ENCODE assay signal across 8 cellular contexts in the genomic region with DNA sequence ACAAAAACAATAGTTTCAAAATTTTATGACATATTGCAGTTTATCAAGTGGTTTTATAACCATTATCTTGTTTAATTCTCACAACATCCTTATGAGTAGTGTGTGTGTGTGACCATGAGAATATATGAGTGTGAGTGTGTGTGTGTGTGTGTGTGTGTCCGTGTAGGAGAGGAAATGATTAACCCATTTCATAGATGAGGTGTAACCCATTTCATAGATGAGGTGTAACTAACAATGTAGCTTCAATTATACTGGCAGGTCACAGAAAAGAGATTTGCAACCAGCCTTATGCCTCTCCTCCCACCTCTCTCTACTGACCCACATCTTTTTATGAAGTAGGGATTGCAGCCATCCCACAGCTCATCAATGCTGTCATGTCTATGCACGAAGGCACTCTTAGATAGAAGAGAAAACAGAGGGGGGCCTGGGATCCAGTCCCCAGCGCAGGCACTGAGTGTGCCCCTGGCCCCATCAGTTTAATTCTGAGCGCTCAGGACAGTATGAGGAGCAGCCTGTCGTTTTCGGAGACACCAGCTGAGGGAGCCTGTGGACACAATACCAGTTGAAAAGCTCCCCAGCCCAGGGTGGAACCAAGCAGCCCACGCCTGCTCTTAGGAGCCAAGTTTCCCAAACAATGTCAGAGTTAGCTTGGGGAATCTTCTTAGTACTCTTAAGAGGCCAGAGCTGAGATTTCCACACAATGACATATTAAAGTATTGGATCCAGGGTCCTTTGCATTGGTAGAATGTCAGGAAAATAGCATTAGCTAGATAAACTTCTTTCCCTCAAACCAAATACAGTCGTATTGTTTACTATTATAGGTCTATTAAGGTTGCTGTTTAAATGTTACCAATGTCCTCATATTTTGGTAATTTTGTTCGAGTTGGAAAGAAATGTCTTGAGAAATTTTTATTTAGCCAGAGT.
A peak's percentile ranks its signal among the peaks of the same experiment; 100 is the strongest.
DNase-seq lines count a peak whose midpoint lies in the region; ATAC-seq lines count a peak whose summit lies in the region.

No MANE protein-coding gene starts in this region.

- DNase-seq in ELF-1 (ENCODE audit: low read depth, low spot score) = peak; percentile 84
- DNase-seq in OCI-M1 (lab: John Stamatoyannopoulos, UW) = peak; percentile 78
- peak; percentile 23 to 81 for DNase-seq in T47D (ENCODE audit: low read depth in 1 of 2, low spot score in 1 of 2)
- DNase-seq in islet precursor cell = peak; percentile 93
- DNase-seq in stimulated activated CD4-positive, alpha-beta T cell treated with anti-CD3 and anti-CD28 coated beads, Interleukin-4, amount 100 ng/mL, for 24 hours = peak; percentile 9

- ATAC-seq in GM19467 (IDR thresholded peaks at IDR 0.05; ENCODE audit: unreplicated experiment) = peak; percentile 91
- peak; percentile 85 for ATAC-seq in HG03457 (IDR thresholded peaks at IDR 0.05; ENCODE audit: unreplicated experiment)
- no peak for ATAC-seq in HG03039 (IDR thresholded peaks at IDR 0.05; ENCODE audit: unreplicated experiment)

- in situ Hi-C loops in T47D (cut with HindIII; ENCODE audit: low pct_unique_long_range_greater_than_20kb, low sequenced_read_pairs) = no loop called here

Comparison
In these comparisons a context has a peak if more than half of its experiments do, and no peak if none do; other contexts are left out.
1. DNase-seq: peak in every context shown above with its lines; median percentile 93 in islet precursor cell; 84 in ELF-1; 78 in OCI-M1; 52 in T47D; 9 in stimulated activated CD4-positive, alpha-beta T cell treated with anti-CD3 and anti-CD28 coated beads, Interleukin-4, amount 100 ng/mL, for 24 hours.